1 cellular context compared by ENCODE assay signal in the genomic region with DNA sequence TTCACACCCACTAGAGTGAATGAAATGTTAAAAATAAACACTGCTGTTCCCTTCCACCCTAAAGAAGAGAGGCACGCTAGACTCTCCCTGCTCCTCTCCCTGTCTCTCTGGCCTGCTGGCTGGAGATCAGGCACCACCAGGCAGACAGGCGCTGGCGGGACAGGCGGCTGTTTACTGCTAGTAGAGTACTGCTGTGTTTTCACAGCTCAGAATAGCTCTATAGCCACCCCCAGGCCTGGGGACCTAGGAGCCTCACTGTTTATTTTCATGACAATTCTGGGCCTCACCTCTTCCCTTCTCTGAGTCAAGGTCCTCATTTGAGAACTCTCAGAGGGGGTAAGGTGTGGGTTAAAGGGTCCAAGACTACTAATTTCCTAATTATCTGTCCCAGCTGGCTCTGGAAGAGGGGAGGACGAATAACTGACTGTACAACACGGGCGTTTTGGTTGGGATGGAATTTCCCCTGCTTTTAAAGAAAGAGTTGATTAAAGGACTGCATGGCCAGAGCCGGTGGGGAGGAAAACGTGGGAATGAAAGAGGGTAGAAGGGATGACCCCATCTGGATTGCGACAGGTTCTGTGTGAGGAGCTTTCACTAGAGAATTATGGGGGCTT.
TF ChIP-seq lines count a peak whose summit lies in the region.

No MANE protein-coding gene starts in this region.

TF ChIP-seq in HepG2, 621 proteins besides CTCF, POLR2A, EP300 and RAD21 (continued from another document and continues in another):
- no peak for TF ChIP-seq TRIM24 (CRISPR knock-in tag; IDR thresholded peaks at IDR 0.05)
- TF ChIP-seq MIER2 (CRISPR knock-in tag; IDR thresholded peaks at IDR 0.05): no peak
- peak; percentile 78; the same call in 1 of the 2 replicates for TF ChIP-seq ZNF619 (CRISPR knock-in tag; IDR thresholded peaks at IDR 0.05)
- no peak for TF ChIP-seq ZC3H13 (CRISPR knock-in tag; IDR thresholded peaks at IDR 0.05)
- TF ChIP-seq, protein P1, sequence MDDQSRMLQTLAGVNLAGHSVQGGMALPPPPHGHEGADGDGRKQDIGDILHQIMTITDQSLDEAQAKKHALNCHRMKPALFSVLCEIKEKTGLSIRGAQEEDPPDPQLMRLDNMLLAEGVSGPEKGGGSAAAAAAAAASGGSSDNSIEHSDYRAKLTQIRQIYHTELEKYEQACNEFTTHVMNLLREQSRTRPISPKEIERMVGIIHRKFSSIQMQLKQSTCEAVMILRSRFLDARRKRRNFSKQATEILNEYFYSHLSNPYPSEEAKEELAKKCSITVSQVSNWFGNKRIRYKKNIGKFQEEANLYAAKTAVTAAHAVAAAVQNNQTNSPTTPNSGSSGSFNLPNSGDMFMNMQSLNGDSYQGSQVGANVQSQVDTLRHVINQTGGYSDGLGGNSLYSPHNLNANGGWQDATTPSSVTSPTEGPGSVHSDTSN (CRISPR knock-in tag; IDR thresholded peaks at IDR 0.05; ENCODE audit: borderline replicate concordance): peak; percentile 39; the same call in 1 of the 2 replicates
- peak; percentile 55 for TF ChIP-seq ZNF652 (CRISPR knock-in tag; IDR thresholded peaks at IDR 0.05; ENCODE audit: borderline replicate concordance, low read depth)
- TF ChIP-seq ZNF816 (CRISPR knock-in tag; IDR thresholded peaks at IDR 0.05; ENCODE audit: borderline replicate concordance): 0 out of 2 replicates have a peak, but pooled peaks have one; percentile 76
- no peak for TF ChIP-seq MTA1 (CRISPR knock-in tag; IDR thresholded peaks at IDR 0.05; ENCODE audit: borderline replicate concordance)
- TF ChIP-seq, protein P2, sequence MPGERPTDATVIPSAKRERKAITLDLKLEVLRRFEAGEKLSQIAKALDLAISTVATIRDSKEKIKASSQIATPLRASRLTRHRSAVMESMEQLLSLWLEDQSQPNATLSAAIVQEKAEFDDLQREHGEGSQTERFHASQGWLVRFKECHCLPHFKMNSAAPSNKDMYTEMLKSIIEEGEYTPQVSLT (CRISPR knock-in tag; IDR thresholded peaks at IDR 0.05; ENCODE audit: borderline replicate concordance, low read depth): no peak
- peak; percentile 30; the same call in 1 of the 2 replicates for TF ChIP-seq SMAD3 (CRISPR knock-in tag; IDR thresholded peaks at IDR 0.05)
- no peak for TF ChIP-seq ZNF253 (CRISPR knock-in tag; IDR thresholded peaks at IDR 0.05; ENCODE audit: borderline replicate concordance)
- TF ChIP-seq IKZF1 (IDR thresholded peaks at IDR 0.05): no peak
- no peak for TF ChIP-seq FOXK2 (IDR thresholded peaks at IDR 0.05)
- no peak for TF ChIP-seq ZNF10 (CRISPR knock-in tag; IDR thresholded peaks at IDR 0.05; ENCODE audit: borderline replicate concordance, low read depth)
- peak; percentile 67 for TF ChIP-seq ZGPAT (CRISPR knock-in tag; IDR thresholded peaks at IDR 0.05)
- peak; percentile 58 for TF ChIP-seq ELF3 (CRISPR knock-in tag; IDR thresholded peaks at IDR 0.05)
- TF ChIP-seq ZNF18 (CRISPR knock-in tag; IDR thresholded peaks at IDR 0.05; ENCODE audit: insufficient replicate concordance): no peak
- TF ChIP-seq PRDM15 (CRISPR knock-in tag; IDR thresholded peaks at IDR 0.05): peak; percentile 81; the same call in 1 of the 2 replicates
- TF ChIP-seq SP5 (CRISPR knock-in tag; IDR thresholded peaks at IDR 0.05; ENCODE audit: borderline replicate concordance, low read depth): 0 out of 2 replicates have a peak, but pooled peaks have one; percentile 32
- no peak for TF ChIP-seq POGZ (CRISPR knock-in tag; IDR thresholded peaks at IDR 0.05)
- no peak for TF ChIP-seq JUND (CRISPR knock-in tag; IDR thresholded peaks at IDR 0.05)
- TF ChIP-seq ARID2 (CRISPR knock-in tag; IDR thresholded peaks at IDR 0.05; ENCODE audit: borderline replicate concordance): 0 out of 2 replicates have a peak, but pooled peaks have one; percentile 71
- TF ChIP-seq ZFY (CRISPR knock-in tag; IDR thresholded peaks at IDR 0.05): peak; percentile 63
- no peak for TF ChIP-seq RFXAP (CRISPR knock-in tag; IDR thresholded peaks at IDR 0.05; ENCODE audit: borderline replicate concordance)
- TF ChIP-seq ZNF768 (CRISPR knock-in tag; IDR thresholded peaks at IDR 0.05): no peak
- TF ChIP-seq REST (IDR thresholded peaks at IDR 0.05; ENCODE audit: borderline replicate concordance in 1 of 2, low read depth in 1 of 2, low read length in 2 of 2): no peak
- no peak for TF ChIP-seq DNMT3B (CRISPR knock-in tag; conservative IDR thresholded peaks at IDR 0.05)
- no peak for TF ChIP-seq RNF2 (conservative IDR thresholded peaks at IDR 0.05; ENCODE audit: low read depth)
- TF ChIP-seq PAXIP1 (CRISPR knock-in tag; conservative IDR thresholded peaks at IDR 0.05): peak; percentile 80
- TF ChIP-seq NR1H2 (CRISPR knock-in tag; IDR thresholded peaks at IDR 0.05; ENCODE audit: borderline replicate concordance, low read depth): no peak
- TF ChIP-seq TGIF2 (CRISPR knock-in tag; IDR thresholded peaks at IDR 0.05): no peak
- no peak for TF ChIP-seq JDP2 (CRISPR knock-in tag; IDR thresholded peaks at IDR 0.05; ENCODE audit: borderline replicate concordance)
- no peak for TF ChIP-seq MTERF4 (CRISPR knock-in tag; IDR thresholded peaks at IDR 0.05)
- peak; percentile 81 for TF ChIP-seq ZFX (CRISPR knock-in tag; IDR thresholded peaks at IDR 0.05; ENCODE audit: low read depth)
- TF ChIP-seq MEF2D (CRISPR knock-in tag; IDR thresholded peaks at IDR 0.05): peak; percentile 97
